31 cellular contexts compared by ENCODE assay signal in the genomic region with DNA sequence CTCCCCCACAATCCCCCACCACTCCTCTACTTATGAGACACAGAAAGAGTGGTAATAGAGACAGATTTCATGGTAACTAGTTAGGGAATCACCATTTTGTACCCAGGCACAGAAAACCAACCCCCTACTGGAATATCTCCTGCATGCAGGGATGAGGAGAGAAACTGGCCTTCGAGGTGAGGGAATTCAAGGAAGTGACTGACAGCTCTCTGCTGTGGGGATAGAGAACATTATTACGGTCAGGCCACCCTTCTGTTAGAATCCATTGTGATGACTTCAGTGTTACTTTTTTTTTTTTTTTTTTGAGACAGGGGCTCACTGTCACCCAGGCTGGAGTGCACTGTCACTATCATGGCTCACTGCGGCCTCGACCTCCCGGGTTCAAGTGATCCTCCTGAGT. TPM values are rescaled to one million over a fixed set of nuclear protein-coding genes. Genes with fewer than 3 reads are reported as not detected.
"Had no signal": no experiment of that assay in that cellular context is flagged by ENCODE, and none has a peak within 500 bp of the region (broad histone marks: within the 10 kb centered on the region; RNA-seq: fewer than 3 reads in every experiment).

No MANE protein-coding gene starts in this region.

- H3K79me2 ChIP-seq: parathyroid adenoma had no signal

- H3K4me1 Mint-ChIP-seq: WTC11 had no signal

- H3K9me3 Mint-ChIP-seq: activated naive CD8-positive, alpha-beta T cell treated with anti-CD3 and anti-CD28 coated beads, Interleukin-2, amount 10 ng/mL, durations not matched to agents 7 days and 5 days; activated T-cell treated with anti-CD3 and anti-CD28 coated beads, Interleukin-2, amount 50 U/mL, for 4 hours; activated T-helper 2 cell treated with anti-CD3 and anti-CD28 coated beads, Interferon-gamma antibody, Interleukin-2, Interleukin-4, amounts not matched to agents 10 μg/mL and 5 μg/mL and 100 μg/mL, durations not matched to agents 14 hours and 24 hours and 36 hours; immature natural killer cell; mesothelial cell of epicardium; natural killer cell treated with Interleukin-12 subunit alpha and Interleukin-12 subunit beta and Interleukin-15 and Interleukin-18, amount 100 ng/mL, for 72 hours; WTC11 had no signal

- H3K27me3 ChIP-seq: cardiac muscle cell, foreskin keratinocyte, left lung, stomach, uterus had no signal

- H3K4me3 Mint-ChIP-seq: activated naive CD8-positive, alpha-beta T cell treated with anti-CD3 and anti-CD28 coated beads, Interleukin-2, amount 10 ng/mL, durations not matched to agents 7 days and 5 days; activated T-cell treated with anti-CD3 and anti-CD28 coated beads, Interleukin-2, amount 50 U/mL, for 4 hours; immature natural killer cell; mesothelial cell of epicardium; natural killer cell treated with Interleukin-12 subunit alpha and Interleukin-12 subunit beta and Interleukin-15 and Interleukin-18, amount 100 ng/mL, for 72 hours; WTC11 had no signal

- H3K9me3 ChIP-seq: left lung, neutrophil, stomach, uterus had no signal

- H3K36me3 ChIP-seq: cardiac muscle cell, left lung, neutrophil, stomach, uterus had no signal

- H3K4me1 ChIP-seq: parathyroid adenoma, uterus had no signal

- H3K4me3 ChIP-seq: cardiac muscle cell, left lung, lung, stomach, uterus had no signal

- ATAC-seq: activated T-cell treated with anti-CD3 and anti-CD28 coated beads, Interleukin-2, amount 50 U/mL, for 4 hours; foreskin keratinocyte; left lung; natural killer cell treated with Interleukin-12 subunit alpha and Interleukin-12 subunit beta and Interleukin-15 and Interleukin-18, amount 100 ng/mL, for 72 hours; right cardiac atrium; WTC11 had no signal

- H3K36me3 Mint-ChIP-seq: activated naive CD8-positive, alpha-beta T cell treated with anti-CD3 and anti-CD28 coated beads, Interleukin-2, amount 10 ng/mL, durations not matched to agents 7 days and 5 days; immature natural killer cell; mesothelial cell of epicardium; natural killer cell treated with Interleukin-12 subunit alpha and Interleukin-12 subunit beta and Interleukin-15 and Interleukin-18, amount 100 ng/mL, for 72 hours; WTC11 had no signal

- DNase-seq: activated CD4-positive, alpha-beta T cell treated with anti-CD3 and anti-CD28 coated beads, Interleukin-2, amount 50 U/mL, for 4 hours; activated CD8-positive, alpha-beta memory T cell treated with anti-CD3 and anti-CD28 coated beads for 24 hours; activated CD8-positive, alpha-beta memory T cell treated with anti-CD3 and anti-CD28 coated beads, Interleukin-2, amount 50 U/mL, for 4 hours; activated naive CD4-positive, alpha-beta T cell treated with Interleukin-2 at 50 U/mL for 16 hours; activated naive CD8-positive, alpha-beta T cell treated with anti-CD3 and anti-CD28 coated beads, Interleukin-2, amount 10 ng/mL, durations not matched to agents 7 days and 5 days; activated T-cell treated with anti-CD3 and anti-CD28 coated beads, Interleukin-2, amount 50 U/mL, for 4 hours; amniotic stem cell; cortex of kidney; effector CD4-positive, alpha-beta T cell; erythroblast; foreskin keratinocyte; immature natural killer cell; kidney glomerular epithelial cell; left lung; right cardiac atrium; stimulated activated CD4-positive, alpha-beta T cell treated with anti-CD3 and anti-CD28 coated beads, Interleukin-12 subunit alpha, Interleukin-12 subunit beta, amount 100 ng/mL, for 4 hours; stimulated activated CD4-positive, alpha-beta T cell treated with anti-CD3 and anti-CD28 coated beads, Interleukin-4, amount 100 ng/mL, for 4 hours; stomach; T-helper 1 cell; T-helper 9 cell; trophoblast cell; uterus had no signal

- H3K27ac Mint-ChIP-seq: activated naive CD8-positive, alpha-beta T cell treated with anti-CD3 and anti-CD28 coated beads, Interleukin-2, amount 10 ng/mL, durations not matched to agents 7 days and 5 days; activated T-helper 2 cell treated with anti-CD3 and anti-CD28 coated beads, Interferon-gamma antibody, Interleukin-2, Interleukin-4, amounts not matched to agents 10 μg/mL and 5 μg/mL and 100 μg/mL, durations not matched to agents 14 hours and 24 hours and 36 hours; immature natural killer cell; mesothelial cell of epicardium; natural killer cell treated with Interleukin-12 subunit alpha and Interleukin-12 subunit beta and Interleukin-15 and Interleukin-18, amount 100 ng/mL, for 72 hours; WTC11 had no signal

- H3K27ac ChIP-seq: cardiac muscle cell, foreskin keratinocyte, left lung, neutrophil, parathyroid adenoma, stomach, uterus had no signal

- H3K9ac ChIP-seq: parathyroid adenoma had no signal

- H2AFZ ChIP-seq: parathyroid adenoma had no signal

RNA-seq across cellular contexts. Expression of gene EMILIN3, which starts 39.4 kb away (rescaled TPM):
- total RNA-seq: activated naive CD8-positive, alpha-beta T cell treated with anti-CD3 and anti-CD28 coated beads, Interleukin-2, amount 10 ng/mL, durations not matched to agents 7 days and 5 days; activated T-cell treated with anti-CD3 and anti-CD28 coated beads, Interleukin-2, amount 50 U/mL, for 4 hours; activated T-helper 2 cell treated with anti-CD3 and anti-CD28 coated beads, Interferon-gamma antibody, Interleukin-2, Interleukin-4, amounts not matched to agents 10 μg/mL and 5 μg/mL and 100 μg/mL, durations not matched to agents 14 hours and 24 hours and 36 hours; natural killer cell treated with Interleukin-12 subunit alpha and Interleukin-12 subunit beta and Interleukin-15 and Interleukin-18, amount 100 ng/mL, for 72 hours; pulmonary artery endothelial cell had no signal
- polyA plus RNA-seq: immature natural killer cell had no signal
